Comparison of ENCODE assay signal across 9 cellular contexts in the genomic region with DNA sequence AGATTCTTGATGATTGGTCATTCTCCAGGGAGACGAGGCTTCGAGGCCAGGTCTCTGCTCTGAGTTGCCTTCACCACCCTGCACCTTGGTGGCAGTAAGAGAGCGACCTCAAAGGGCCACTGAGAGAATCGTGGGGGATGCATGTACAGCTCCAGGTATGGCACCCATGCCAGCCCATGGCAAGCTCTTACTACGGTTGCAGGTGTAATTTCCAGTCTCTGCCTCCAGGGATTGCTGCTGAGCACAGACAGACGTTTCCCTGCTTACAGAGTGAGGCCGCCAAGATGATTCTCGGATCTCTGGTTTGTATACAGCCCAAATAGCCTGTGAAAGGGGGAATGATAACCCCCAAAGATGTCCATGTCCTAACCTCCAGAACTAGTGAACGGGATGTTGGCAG. TPM values are rescaled to one million over a fixed set of nuclear protein-coding genes. Genes with fewer than 3 reads are reported as not detected.
DNase-seq lines count a peak whose midpoint lies in the region; ATAC-seq, FAIRE-seq and TF ChIP-seq lines count a peak whose summit lies in the region.
"Had no signal": no experiment of that assay in that cellular context is flagged by ENCODE, and none has a peak within 500 bp of the region (broad histone marks: within the 10 kb centered on the region; RNA-seq: fewer than 3 reads in every experiment).

No MANE protein-coding gene starts in this region.

- peaks cover 2% of the 10 kb centered on the region for H3K4me1 Mint-ChIP-seq in WTC11
- no peaks in the 10 kb centered on the region for H3K4me1 Mint-ChIP-seq in activated T-cell treated with anti-CD3 and anti-CD28 coated beads, Interleukin-2, amount 50 U/mL, for 24 hours (ENCODE audit: low read depth)

- H3K36me3 Mint-ChIP-seq in WTC11: no peaks in the 10 kb centered on the region
- H3K36me3 Mint-ChIP-seq in activated T-cell treated with anti-CD3 and anti-CD28 coated beads, Interleukin-2, amount 50 U/mL, for 24 hours (ENCODE audit: low read depth): no peaks in the 10 kb centered on the region

- no peak overlapping the region for H3K27ac Mint-ChIP-seq in WTC11
- H3K27ac Mint-ChIP-seq in activated T-cell treated with anti-CD3 and anti-CD28 coated beads, Interleukin-2, amount 50 U/mL, for 24 hours: no peak overlapping the region
- H3K27ac Mint-ChIP-seq: stimulated activated naive CD8-positive, alpha-beta T cell treated with anti-CD3 and anti-CD28 coated beads, Interleukin-15, Interleukin-2, amounts not matched to agents 100 ng/mL and 50 ng/mL, for 24 hours had no signal

- H3K27me3 ChIP-seq in keratinocyte (ENCODE audit: control insufficient read depth, extremely low read depth, insufficient read depth, low read length): no peaks in the 10 kb centered on the region

- no peak overlapping the region for H3K4me2 ChIP-seq in keratinocyte (ENCODE audit: control insufficient read depth, extremely low read depth, insufficient read depth, low read depth, low read length)

- no peaks in the 10 kb centered on the region for H3K4me1 ChIP-seq in keratinocyte (ENCODE audit: control insufficient read depth, extremely low read depth, insufficient read depth, low read length)

- no peak overlapping the region for H3K4me3 ChIP-seq in AG10803 (ENCODE audit: low read length)
- no peak overlapping the region for H3K4me3 ChIP-seq in keratinocyte (ENCODE audit: control insufficient read depth in 2 of 3, extremely low read depth in 1 of 3, insufficient read depth in 2 of 3, low read depth in 1 of 3, low read length in 3 of 3)

- CTCF ChIA-PET in WTC11 (lab: Charles Lee): interaction anchor here (0.7 to 5.8 kb wide), 20 partner anchors 9 to 268 kb away, joined by 3 to 118 read pairs (median 4); no protein-coding TSS in a partner anchor

- H3K9me3 ChIP-seq in keratinocyte (ENCODE audit: control insufficient read depth, low read depth, low read length): no peaks in the 10 kb centered on the region

- H3K27ac ChIP-seq in keratinocyte (ENCODE audit: control insufficient read depth, insufficient read depth, low read length): no peak overlapping the region

- no peaks in the 10 kb centered on the region for H3K36me3 ChIP-seq in keratinocyte (ENCODE audit: control insufficient read depth in 2 of 2, extremely low read depth in 1 of 2, insufficient read depth in 2 of 2, low read length in 2 of 2)

- dilution Hi-C loops in keratinocyte (cut with MboI; ENCODE audit: extremely low pct_ligation_motif_present, low sequenced_read_pairs): no loop called here

- peaks cover 3% of the 10 kb centered on the region; the same call in 1 of the 2 replicates for H3K27me3 Mint-ChIP-seq in WTC11 (ENCODE audit: low read depth)
- peaks cover 36% of the 10 kb centered on the region for H3K27me3 Mint-ChIP-seq in activated T-cell treated with anti-CD3 and anti-CD28 coated beads, Interleukin-2, amount 50 U/mL, for 24 hours

- no peak for TF ChIP-seq POLR2A in GM12891 (IDR thresholded peaks at IDR 0.05; ENCODE audit: low read depth, low read length)

- H3K9me3 Mint-ChIP-seq in WTC11: no peaks in the 10 kb centered on the region
- H3K9me3 Mint-ChIP-seq in activated T-cell treated with anti-CD3 and anti-CD28 coated beads, Interleukin-2, amount 50 U/mL, for 24 hours: no peaks in the 10 kb centered on the region
- H3K9me3 Mint-ChIP-seq: stimulated activated naive CD8-positive, alpha-beta T cell treated with anti-CD3 and anti-CD28 coated beads, Interleukin-15, Interleukin-2, amounts not matched to agents 100 ng/mL and 50 ng/mL, for 24 hours had no signal

- H3K9ac ChIP-seq in keratinocyte (ENCODE audit: control insufficient read depth, extremely low read depth, insufficient read depth, low read length): no peak overlapping the region

- TF ChIP-seq CTCF in AG10803 (conservative IDR thresholded peaks at IDR 0.05; ENCODE audit: low read length) (peak; percentile 42), WTC11 (IDR thresholded peaks at IDR 0.05) (peak; percentile 72), keratinocyte (optimal IDR thresholded peaks at IDR 0.05 in 1 of 3, IDR thresholded peaks at IDR 0.05 in 1 of 3, conservative IDR thresholded peaks at IDR 0.05 in 1 of 3; ENCODE audit: extremely low read depth in 1 of 3, insufficient read depth in 2 of 3, low read length in 3 of 3) (peak; percentile 61 to 68 (median 67))

- ATAC-seq in WTC11 (no peak), GM18870 (IDR thresholded peaks at IDR 0.05; ENCODE audit: unreplicated experiment) (no peak)

- DNase-seq in AG10803 (ENCODE audit: low read depth) (peak; percentile 1), GM12891 (ENCODE audit: insufficient read length, low spot score) (peak; percentile 17), WTC11 (ENCODE audit: low spot score) (peak; percentile 63), keratinocyte (ENCODE audit: low read depth, low spot score) (peak; percentile 1), NOMO-1 (lab: John Stamatoyannopoulos, UW; ENCODE audit: unreplicated experiment in 2 of 2) (no peak), NCI-H2107 (lab: John Stamatoyannopoulos, UW) (no peak)
- no peak for DNase-seq in activated T-cell treated with anti-CD3 and anti-CD28 coated beads, Interleukin-2, amount 50 U/mL, for 24 hours

- FAIRE-seq in GM12891 (lab: Jason Lieb, UNC) (peak; percentile 68), keratinocyte (lab: Jason Lieb, UNC) (no peak)

- H3K4me3 Mint-ChIP-seq in WTC11: no peak overlapping the region
- no peak overlapping the region for H3K4me3 Mint-ChIP-seq in activated T-cell treated with anti-CD3 and anti-CD28 coated beads, Interleukin-2, amount 50 U/mL, for 24 hours
- H3K4me3 Mint-ChIP-seq: stimulated activated naive CD8-positive, alpha-beta T cell treated with anti-CD3 and anti-CD28 coated beads, Interleukin-15, Interleukin-2, amounts not matched to agents 100 ng/mL and 50 ng/mL, for 24 hours had no signal

- POLR2A ChIA-PET in WTC11 (lab: Charles Lee): no interaction called here

- H3K79me2 ChIP-seq in keratinocyte (ENCODE audit: control insufficient read depth, insufficient read depth, low read length): no peaks in the 10 kb centered on the region

- H3K9me1 ChIP-seq in keratinocyte (ENCODE audit: control insufficient read depth, extremely low read depth, insufficient read depth, low read length): no peaks in the 10 kb centered on the region

- no peak overlapping the region for H2AFZ ChIP-seq in keratinocyte (ENCODE audit: control insufficient read depth, low read length)

- H4K20me1 ChIP-seq in keratinocyte (ENCODE audit: control insufficient read depth, extremely low read depth, insufficient read depth, low read length): no peaks in the 10 kb centered on the region

TF ChIP-seq in GM12891, 5 proteins besides CTCF, POLR2A, EP300 and RAD21:
- TF ChIP-seq TAF1 (IDR thresholded peaks at IDR 0.05; ENCODE audit: low read depth, low read length) (no peak), POLR2AphosphoS5 (IDR thresholded peaks at IDR 0.05; ENCODE audit: low read depth, low read length) (no peak), PAX5 (IDR thresholded peaks at IDR 0.05; ENCODE audit: insufficient read depth, low read length, severe bottlenecking) (no peak)

TF ChIP-seq in WTC11, 78 proteins besides CTCF, POLR2A, EP300 and RAD21 (continues in another document):
- TF ChIP-seq, protein P1, sequence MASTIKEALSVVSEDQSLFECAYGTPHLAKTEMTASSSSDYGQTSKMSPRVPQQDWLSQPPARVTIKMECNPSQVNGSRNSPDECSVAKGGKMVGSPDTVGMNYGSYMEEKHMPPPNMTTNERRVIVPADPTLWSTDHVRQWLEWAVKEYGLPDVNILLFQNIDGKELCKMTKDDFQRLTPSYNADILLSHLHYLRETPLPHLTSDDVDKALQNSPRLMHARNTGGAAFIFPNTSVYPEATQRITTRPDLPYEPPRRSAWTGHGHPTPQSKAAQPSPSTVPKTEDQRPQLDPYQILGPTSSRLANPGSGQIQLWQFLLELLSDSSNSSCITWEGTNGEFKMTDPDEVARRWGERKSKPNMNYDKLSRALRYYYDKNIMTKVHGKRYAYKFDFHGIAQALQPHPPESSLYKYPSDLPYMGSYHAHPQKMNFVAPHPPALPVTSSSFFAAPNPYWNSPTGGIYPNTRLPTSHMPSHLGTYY (CRISPR knock-in tag; IDR thresholded peaks at IDR 0.05): no peak
- no peak for TF ChIP-seq NFATC4 (CRISPR knock-in tag; IDR thresholded peaks at IDR 0.05)
- TF ChIP-seq, protein P2, sequence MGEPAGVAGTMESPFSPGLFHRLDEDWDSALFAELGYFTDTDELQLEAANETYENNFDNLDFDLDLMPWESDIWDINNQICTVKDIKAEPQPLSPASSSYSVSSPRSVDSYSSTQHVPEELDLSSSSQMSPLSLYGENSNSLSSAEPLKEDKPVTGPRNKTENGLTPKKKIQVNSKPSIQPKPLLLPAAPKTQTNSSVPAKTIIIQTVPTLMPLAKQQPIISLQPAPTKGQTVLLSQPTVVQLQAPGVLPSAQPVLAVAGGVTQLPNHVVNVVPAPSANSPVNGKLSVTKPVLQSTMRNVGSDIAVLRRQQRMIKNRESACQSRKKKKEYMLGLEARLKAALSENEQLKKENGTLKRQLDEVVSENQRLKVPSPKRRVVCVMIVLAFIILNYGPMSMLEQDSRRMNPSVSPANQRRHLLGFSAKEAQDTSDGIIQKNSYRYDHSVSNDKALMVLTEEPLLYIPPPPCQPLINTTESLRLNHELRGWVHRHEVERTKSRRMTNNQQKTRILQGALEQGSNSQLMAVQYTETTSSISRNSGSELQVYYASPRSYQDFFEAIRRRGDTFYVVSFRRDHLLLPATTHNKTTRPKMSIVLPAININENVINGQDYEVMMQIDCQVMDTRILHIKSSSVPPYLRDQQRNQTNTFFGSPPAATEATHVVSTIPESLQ (CRISPR knock-in tag; IDR thresholded peaks at IDR 0.05): no peak

RNA-seq across cellular contexts. Expression of a gene that starts 16.3 kb away (rescaled TPM):
- not detected for polyA plus RNA-seq in GM12891 (2012; ENCODE audit: low read depth, missing spikeins)
- 0.07 TPM in 2 of 3 replicates, not detected in the other for total RNA-seq in WTC11 (2021)
- not detected in 3 replicates for polyA plus RNA-seq in keratinocyte
- not detected for polyA plus RNA-seq in keratinocyte (2011; ENCODE audit: low read depth)
- polyA plus RNA-seq in keratinocyte (2011; cell fraction: cytosol; rRNA removed): not detected in 2 replicates
- 0.05 TPM in 1 of 2 replicates, not detected in the other for polyA plus RNA-seq in keratinocyte (2011; cell fraction: nucleus; rRNA removed)
- 0.11 TPM in 1 of 2 replicates, not detected in the other for polyA plus RNA-seq in keratinocyte (2012; ENCODE audit: low replicate concordance)
- polyA minus RNA-seq in keratinocyte: not detected in 3 replicates
- not detected for polyA minus RNA-seq in keratinocyte (2011; cell fraction: cytosol; rRNA and poly(A)+ RNA removed)
- polyA minus RNA-seq in keratinocyte (2011; cell fraction: nucleus; rRNA and poly(A)+ RNA removed): not detected in 2 replicates

Comparison
In these comparisons a context has a peak if more than half of its experiments do, and no peak if none do; other contexts are left out.
1. DNase-seq: peak in AG10803 (single experiment), GM12891 (single experiment), WTC11 (single experiment) and keratinocyte (single experiment); none in NOMO-1 (0 of 2), NCI-H2107 (single experiment) and activated T-cell treated with anti-CD3 and anti-CD28 coated beads, Interleukin-2, amount 50 U/mL, for 24 hours (single experiment).
2. Peak in every context shown above with its lines, with median percentiles within 50 percentile points of each other: CTCF ChIP-seq.